ENCODE assay signal across 8 cellular contexts in genomic region chr1:153494976-153495535, GRCh38. TPM values are rescaled to one million over a fixed set of nuclear protein-coding genes. Genes with fewer than 3 reads are reported as not detected.
DNase-seq lines count a peak whose midpoint lies in the region; ATAC-seq, FAIRE-seq and TF ChIP-seq lines count a peak whose summit lies in the region.

No MANE protein-coding gene starts in this region.

- ATAC-seq in activated T-cell treated with anti-CD3 and anti-CD28 coated beads, Interleukin-2, amount 50 U/mL, for 4 hours, result peak; percentile 70 to 82
- no peak for ATAC-seq in GM18511 (IDR thresholded peaks at IDR 0.05; ENCODE audit: unreplicated experiment)

- peaks cover 2% of the 10 kb centered on the region for H3K4me1 Mint-ChIP-seq in activated T-cell treated with anti-CD3 and anti-CD28 coated beads, Interleukin-2, amount 50 U/mL, for 4 hours (ENCODE audit: low read depth)

- DNase-seq in Caki2 (ENCODE audit: low read depth), result peak; percentile 51
- DNase-seq in LNCaP clone FGC (ENCODE audit: low read depth), result no peak
- DNase-seq in RCC 7860 (ENCODE audit: low spot score), result peak; percentile 37
- DNase-seq in activated T-cell treated with anti-CD3 and anti-CD28 coated beads, Interleukin-2, amount 50 U/mL, for 4 hours, result peak; percentile 72
- peak; percentile 59 for DNase-seq in fibroblast of peridontal ligament (ENCODE audit: extremely low read depth)
- DNase-seq in suprapubic skin (ENCODE audit: low spot score in 2 of 2), result peak; percentile 89 to 91

- no peaks in the 10 kb centered on the region for H3K36me3 Mint-ChIP-seq in activated T-cell treated with anti-CD3 and anti-CD28 coated beads, Interleukin-2, amount 50 U/mL, for 4 hours (ENCODE audit: insufficient read depth)

- TF ChIP-seq CTCF in LNCaP clone FGC (IDR thresholded peaks at IDR 0.05; ENCODE audit: control insufficient read depth, extremely low read depth, insufficient read depth) (peak; percentile 96), neutrophil (IDR thresholded peaks at IDR 0.05) (peak; percentile 93), suprapubic skin (IDR thresholded peaks at IDR 0.05) (peak; percentile 84 to 91)

- FAIRE-seq in RCC 7860 (lab: Jason Lieb, UNC), result no peak

- in situ Hi-C loops in Caki2 (cut with HindIII; ENCODE audit: low pct_unique_long_range_greater_than_20kb, low sequenced_read_pairs), result loop anchor here (25.0 kb wide), 1 partner anchor 133 kb away; the partner anchor contains the start of gene S100A9

- no peak for TF ChIP-seq EP300 in suprapubic skin (IDR thresholded peaks at IDR 0.05)

- no peak overlapping the region for H3K4me3 Mint-ChIP-seq in activated T-cell treated with anti-CD3 and anti-CD28 coated beads, Interleukin-2, amount 50 U/mL, for 4 hours

- WGBS in suprapubic skin, result 26% methylated on average over 4 of the region's 6 CpGs

- H3K27me3 Mint-ChIP-seq in activated T-cell treated with anti-CD3 and anti-CD28 coated beads, Interleukin-2, amount 50 U/mL, for 4 hours (ENCODE audit: low read depth), result peaks cover 25% of the 10 kb centered on the region

- H3K27me3 ChIP-seq in neutrophil (peaks cover 32% of the 10 kb centered on the region), suprapubic skin (no peaks in the 10 kb centered on the region)

- H3K9me3 ChIP-seq in neutrophil (no peaks in the 10 kb centered on the region), suprapubic skin (no peaks in the 10 kb centered on the region)

- H3K4me3 ChIP-seq in LNCaP clone FGC (ENCODE audit: low read depth, low read length), result no peak overlapping the region
- no peak overlapping the region for H3K4me3 ChIP-seq in neutrophil (ENCODE audit: low read depth in 1 of 2, low read length in 1 of 2)
- no peak overlapping the region for H3K4me3 ChIP-seq in suprapubic skin

- TF ChIP-seq POLR2A in suprapubic skin (IDR thresholded peaks at IDR 0.05), result no peak

- no peaks in the 10 kb centered on the region for H3K9me3 Mint-ChIP-seq in activated T-cell treated with anti-CD3 and anti-CD28 coated beads, Interleukin-2, amount 50 U/mL, for 4 hours

- peaks cover 24 to 25% of the 10 kb centered on the region in 2 experiments for H3K4me1 ChIP-seq in neutrophil (ENCODE audit: control insufficient read depth in 1 of 2, insufficient read depth in 1 of 2, low read depth in 1 of 2, low read length in 1 of 2)
- peaks cover 41% of the 10 kb centered on the region for H3K4me1 ChIP-seq in suprapubic skin

- H3K27ac ChIP-seq in neutrophil (no peak overlapping the region), suprapubic skin (no peak overlapping the region)

- no peaks in the 10 kb centered on the region for H3K36me3 ChIP-seq in neutrophil
- no peaks in the 10 kb centered on the region for H3K36me3 ChIP-seq in suprapubic skin

RNA-seq across cellular contexts. Expression of gene S100A7, which starts 34.6 kb away (rescaled TPM):
- not detected in 2 replicates for total RNA-seq in Caki2 (2014; rRNA removed; shearing (Covaris generic); ENCODE audit: low replicate concordance)
- total RNA-seq in activated T-cell treated with anti-CD3 and anti-CD28 coated beads, Interleukin-2, amount 50 U/mL, for 4 hours, result not detected
- total RNA-seq in suprapubic skin, result 100 to 1,000 TPM in 1 of 4 donors, 10 to 100 TPM in 2, 1 to 10 TPM in 1; 5.1 to 107 (median 20.2) TPM

RNA-seq across cellular contexts. Expression of gene S100A6, which starts 40.7 kb away (rescaled TPM):
- 1,350 and 1,721 TPM in 2 replicates for total RNA-seq in Caki2 (2014; rRNA removed; shearing (Covaris generic); ENCODE audit: low replicate concordance)
- 100 to 1,000 TPM; 133 to 188 (median 134) TPM for total RNA-seq in activated T-cell treated with anti-CD3 and anti-CD28 coated beads, Interleukin-2, amount 50 U/mL, for 4 hours
- total RNA-seq in suprapubic skin, result 100 to 1,000 TPM; 135 to 264 (median 241) TPM

RNA-seq across cellular contexts. Expression of gene S100A5, which starts 45.7 kb away (rescaled TPM):
- not detected in 2 replicates for total RNA-seq in Caki2 (2014; rRNA removed; shearing (Covaris generic); ENCODE audit: low replicate concordance)
- 1 to 10 TPM in 1 of 3 donors, under 1 TPM in 2; 0.74 to 2.5 (median 0.95) TPM for total RNA-seq in activated T-cell treated with anti-CD3 and anti-CD28 coated beads, Interleukin-2, amount 50 U/mL, for 4 hours
- total RNA-seq in suprapubic skin, result not detected

RNA-seq across cellular contexts. Expression of gene S100A4, which starts 50.5 kb away (rescaled TPM):
- 40.4 and 54.7 TPM in 2 replicates for total RNA-seq in Caki2 (2014; rRNA removed; shearing (Covaris generic); ENCODE audit: low replicate concordance)
- total RNA-seq in activated T-cell treated with anti-CD3 and anti-CD28 coated beads, Interleukin-2, amount 50 U/mL, for 4 hours, result 10 to 100 TPM; 19.6 to 40.3 (median 21.7) TPM
- total RNA-seq in suprapubic skin, result 100 to 1,000 TPM in 3 of 4 donors, 10 to 100 TPM in 1; 89.3 to 229 (median 175) TPM

RNA-seq across cellular contexts. Expression of gene S100A3, which starts 54.0 kb away (rescaled TPM):
- total RNA-seq in Caki2 (2014; rRNA removed; shearing (Covaris generic); ENCODE audit: low replicate concordance), result not detected in 2 replicates
- total RNA-seq in activated T-cell treated with anti-CD3 and anti-CD28 coated beads, Interleukin-2, amount 50 U/mL, for 4 hours, result not detected
- total RNA-seq in suprapubic skin, result 100 to 1,000 TPM in 1 of 4 donors, 10 to 100 TPM in 2, not detected in 1; 42.6 to 342 (median 88.0) TPM
